Comparison of ENCODE assay signal across 34 cellular contexts in the genomic region with DNA sequence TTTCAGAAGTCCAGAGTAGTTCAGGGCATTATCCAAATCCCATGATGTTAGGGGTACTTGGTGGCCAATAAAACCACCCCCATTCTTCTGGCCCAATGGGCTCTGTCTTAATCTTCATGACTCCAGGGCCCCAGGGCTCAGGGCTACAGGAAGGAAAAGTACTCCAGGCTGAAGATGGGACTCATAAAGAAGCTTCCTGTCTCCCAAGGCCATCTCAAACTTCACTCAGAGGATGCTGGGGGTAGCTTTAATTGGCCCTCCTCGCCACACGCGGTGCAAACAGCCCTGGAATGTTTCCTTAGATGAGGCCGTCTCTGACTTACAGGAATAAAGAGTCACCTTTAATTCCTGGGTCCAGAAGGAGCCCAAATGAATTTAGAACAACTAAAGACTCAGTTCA.
"Had no signal": no experiment of that assay in that cellular context is flagged by ENCODE, and none has a peak within 500 bp of the region (broad histone marks: within the 10 kb centered on the region; RNA-seq: fewer than 3 reads in every experiment).

No MANE protein-coding gene starts in this region.

- H3K9me3 Mint-ChIP-seq: T-helper 1 cell treated with Interleukin-12 subunit alpha and Interleukin-12 subunit beta and Interleukin-4 antibody, amounts not matched to agents 30 μg/mL and 1 μg/mL, for 36 hours had no signal

- ATAC-seq: activated CD4-positive, alpha-beta T cell treated with anti-CD3 and anti-CD28 coated beads for 36 hours; activated CD4-positive, CD25-positive, alpha-beta regulatory T cell treated with anti-CD3 and anti-CD28 coated beads, Interleukin-2, amount 50 U/mL, for 24 hours; activated CD8-positive, alpha-beta memory T cell treated with anti-CD3 and anti-CD28 coated beads, Interleukin-2, amount 10 ng/mL, durations not matched to agents 7 days and 5 days; activated CD8-positive, alpha-beta T cell treated with anti-CD3 and anti-CD28 coated beads, Interleukin-2, amount 10 ng/mL, durations not matched to agents 7 days and 5 days; activated naive CD4-positive, alpha-beta T cell treated with anti-CD3 and anti-CD28 coated beads, Interleukin-2, amount 50 U/mL, for 72 hours; body of pancreas; WTC11 had no signal

- H3K9me3 ChIP-seq: adrenal gland had no signal

- H3K36me3 Mint-ChIP-seq: activated CD8-positive, alpha-beta memory T cell treated with anti-CD3 and anti-CD28 coated beads, Interleukin-2, amount 10 ng/mL, durations not matched to agents 7 days and 5 days had no signal

- H3K4me3 ChIP-seq: adrenal gland, body of pancreas had no signal

- H3K36me3 ChIP-seq: adrenal gland, brain microvascular endothelial cell, breast epithelium, WERI-Rb-1 had no signal

- DNase-seq: activated CD4-positive, alpha-beta memory T cell treated with anti-CD3 and anti-CD28 coated beads, Interleukin-2, amount 10 ng/mL, durations not matched to agents 7 days and 5 days; activated CD4-positive, alpha-beta T cell treated with anti-CD3 and anti-CD28 coated beads for 1 hour; activated CD4-positive, alpha-beta T cell treated with anti-CD3 and anti-CD28 coated beads for 36 hours; activated CD4-positive, alpha-beta T cell treated with anti-CD3 and anti-CD28 coated beads for 48 hours; activated CD4-positive, alpha-beta T cell treated with anti-CD3 and anti-CD28 coated beads, Interleukin-2, amount 10 ng/mL, durations not matched to agents 7 days and 5 days; activated CD4-positive, alpha-beta T cell treated with anti-CD3 and anti-CD28 coated beads, Interleukin-2, amount 50 U/mL, for 48 hours; activated CD4-positive, CD25-positive, alpha-beta regulatory T cell; activated CD8-positive, alpha-beta memory T cell treated with anti-CD3 and anti-CD28 coated beads for 24 hours; activated CD8-positive, alpha-beta memory T cell treated with anti-CD3 and anti-CD28 coated beads, Interleukin-2, amount 10 ng/mL, durations not matched to agents 7 days and 5 days; activated CD8-positive, alpha-beta memory T cell treated with anti-CD3 and anti-CD28 coated beads, Interleukin-2, amount 50 U/mL, for 48 hours; activated CD8-positive, alpha-beta T cell treated with anti-CD3 and anti-CD28 coated beads, Interleukin-2, amount 10 ng/mL, durations not matched to agents 7 days and 5 days; activated effector memory CD4-positive, alpha-beta T cell treated with anti-CD3 and anti-CD28 coated beads, Interleukin-2, amount 50 U/mL, for 16 hours; activated gamma-delta T cell treated with Interleukin-2 at 50 U/mL for 16 hours; activated naive CD4-positive, alpha-beta T cell; activated naive CD4-positive, alpha-beta T cell treated with anti-CD3 and anti-CD28 coated beads for 36 hours; activated naive CD4-positive, alpha-beta T cell treated with anti-CD3 and anti-CD28 coated beads, Interleukin-2, amount 50 U/mL, for 16 hours; activated naive CD8-positive, alpha-beta T cell treated with anti-CD3 and anti-CD28 coated beads for 36 hours; activated T-cell treated with anti-CD3 and anti-CD28 coated beads, Interleukin-2, amount 50 U/mL, for 24 hours; activated T-cell treated with anti-CD3 and anti-CD28 coated beads, Interleukin-2, amount 50 U/mL, for 48 hours; adrenal gland; amniotic stem cell; aorta; body of pancreas; brain microvascular endothelial cell; central memory CD4-positive, alpha-beta T cell; T-helper 2 cell; T-helper 9 cell; WERI-Rb-1 had no signal

- H3K27ac ChIP-seq: adrenal gland, body of pancreas, brain microvascular endothelial cell, WERI-Rb-1 had no signal

- H3K27ac Mint-ChIP-seq: activated CD4-positive, alpha-beta memory T cell treated with anti-CD3 and anti-CD28 coated beads, Interleukin-2, amount 10 ng/mL, durations not matched to agents 7 days and 5 days; activated CD4-positive, alpha-beta T cell treated with anti-CD3 and anti-CD28 coated beads for 36 hours; activated CD4-positive, alpha-beta T cell treated with anti-CD3 and anti-CD28 coated beads, Interleukin-2, amount 10 ng/mL, durations not matched to agents 7 days and 5 days; activated CD8-positive, alpha-beta memory T cell treated with anti-CD3 and anti-CD28 coated beads, Interleukin-2, amount 10 ng/mL, durations not matched to agents 7 days and 5 days; activated CD8-positive, alpha-beta T cell treated with anti-CD3 and anti-CD28 coated beads, Interleukin-2, amount 10 ng/mL, durations not matched to agents 7 days and 5 days; activated naive CD4-positive, alpha-beta T cell treated with anti-CD3 and anti-CD28 coated beads for 36 hours; activated naive CD4-positive, alpha-beta T cell treated with anti-CD3 and anti-CD28 coated beads, Interleukin-2, amount 50 U/mL, for 72 hours; activated naive CD8-positive, alpha-beta T cell treated with anti-CD3 and anti-CD28 coated beads for 36 hours; activated T-cell treated with anti-CD3 and anti-CD28 coated beads, Interleukin-2, amount 50 U/mL, for 24 hours; T-helper 1 cell treated with Interleukin-12 subunit alpha and Interleukin-12 subunit beta and Interleukin-4 antibody, amounts not matched to agents 30 μg/mL and 1 μg/mL, for 36 hours; T-helper 2 cell treated with Interferon-gamma antibody and Interleukin-4, amounts not matched to agents 5 μg/mL and 100 μg/mL, for 36 hours; WTC11 had no signal

- H3K27me3 ChIP-seq: brain microvascular endothelial cell, breast epithelium had no signal

- H3K4me3 Mint-ChIP-seq: activated CD4-positive, alpha-beta memory T cell treated with anti-CD3 and anti-CD28 coated beads, Interleukin-2, amount 10 ng/mL, durations not matched to agents 7 days and 5 days; activated CD4-positive, alpha-beta T cell treated with anti-CD3 and anti-CD28 coated beads for 36 hours; activated CD4-positive, alpha-beta T cell treated with anti-CD3 and anti-CD28 coated beads, Interleukin-2, amount 10 ng/mL, durations not matched to agents 7 days and 5 days; activated CD8-positive, alpha-beta memory T cell treated with anti-CD3 and anti-CD28 coated beads, Interleukin-2, amount 10 ng/mL, durations not matched to agents 7 days and 5 days; activated CD8-positive, alpha-beta T cell treated with anti-CD3 and anti-CD28 coated beads, Interleukin-2, amount 10 ng/mL, durations not matched to agents 7 days and 5 days; activated naive CD4-positive, alpha-beta T cell treated with anti-CD3 and anti-CD28 coated beads for 36 hours; activated naive CD8-positive, alpha-beta T cell treated with anti-CD3 and anti-CD28 coated beads for 36 hours; activated T-cell treated with anti-CD3 and anti-CD28 coated beads, Interleukin-2, amount 50 U/mL, for 24 hours; T-helper 1 cell treated with Interleukin-12 subunit alpha and Interleukin-12 subunit beta and Interleukin-4 antibody, amounts not matched to agents 30 μg/mL and 1 μg/mL, for 36 hours; T-helper 2 cell treated with Interferon-gamma antibody and Interleukin-4, amounts not matched to agents 5 μg/mL and 100 μg/mL, for 36 hours; WTC11 had no signal

- H3K27me3 Mint-ChIP-seq: activated CD4-positive, alpha-beta memory T cell treated with anti-CD3 and anti-CD28 coated beads, Interleukin-2, amount 10 ng/mL, durations not matched to agents 7 days and 5 days had no signal

- H3K4me1 Mint-ChIP-seq: activated CD4-positive, alpha-beta memory T cell treated with anti-CD3 and anti-CD28 coated beads, Interleukin-2, amount 10 ng/mL, durations not matched to agents 7 days and 5 days; activated CD4-positive, alpha-beta T cell treated with anti-CD3 and anti-CD28 coated beads for 36 hours; activated CD4-positive, alpha-beta T cell treated with anti-CD3 and anti-CD28 coated beads, Interleukin-2, amount 10 ng/mL, durations not matched to agents 7 days and 5 days; activated CD8-positive, alpha-beta memory T cell treated with anti-CD3 and anti-CD28 coated beads, Interleukin-2, amount 10 ng/mL, durations not matched to agents 7 days and 5 days; activated naive CD8-positive, alpha-beta T cell treated with anti-CD3 and anti-CD28 coated beads for 36 hours; WTC11 had no signal

- H3K4me1 ChIP-seq: adrenal gland, body of pancreas, breast epithelium had no signal
